ENCODE assay signal across 17 cellular contexts in the genomic region with DNA sequence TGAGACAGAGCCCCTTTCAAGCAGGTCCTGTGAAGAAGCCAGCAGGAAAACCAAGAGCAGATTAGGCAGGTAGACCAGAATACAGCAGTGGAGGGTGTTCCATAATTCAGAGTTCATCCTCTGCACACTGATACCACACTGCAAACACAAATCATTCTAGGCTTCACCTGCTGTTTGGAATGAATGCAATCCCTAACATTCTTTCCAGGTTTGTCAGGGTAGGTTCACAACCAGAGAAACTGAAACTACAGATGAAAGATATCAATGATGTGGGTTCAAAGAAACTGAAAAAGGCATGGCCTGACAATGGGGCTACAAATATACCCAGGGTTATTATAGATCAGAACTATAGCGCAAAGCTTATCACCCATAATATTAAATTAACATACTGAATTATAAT. TPM values are rescaled to one million over a fixed set of nuclear protein-coding genes. Genes with fewer than 3 reads are reported as not detected.
DNase-seq lines count a peak whose midpoint lies in the region; ATAC-seq and TF ChIP-seq lines count a peak whose summit lies in the region.
"Had no signal": no experiment of that assay in that cellular context is flagged by ENCODE, and none has a peak within 500 bp of the region (broad histone marks: within the 10 kb centered on the region; RNA-seq: fewer than 3 reads in every experiment).

No MANE protein-coding gene starts in this region.

- no peaks in the 10 kb centered on the region for H3K9me3 ChIP-seq in HCT116 (ENCODE audit: control insufficient read depth in 1 of 2, insufficient read depth in 1 of 2, low read depth in 1 of 2, low read length in 2 of 2)
- no peaks in the 10 kb centered on the region for H3K9me3 ChIP-seq in mesenchymal stem cell (ENCODE audit: control insufficient read depth, low read length)
- H3K9me3 ChIP-seq in stomach = no peaks in the 10 kb centered on the region
- H3K9me3 ChIP-seq: A549, HAP-1 had no signal

- peaks cover 23% of the 10 kb centered on the region for H3K4me1 ChIP-seq in ACC112 (ENCODE audit: control insufficient read depth, insufficient read depth, low read length, unreplicated experiment)
- H3K4me1 ChIP-seq in HCT116 (ENCODE audit: control insufficient read depth in 1 of 2, insufficient read depth in 2 of 2, low read length in 2 of 2) = peaks cover 0 to 41% of the 10 kb centered on the region in 2 experiments; a peak in 2 of 4 replicates
- H3K4me1 ChIP-seq in mesenchymal stem cell (ENCODE audit: control insufficient read depth, insufficient read depth, low read depth, low read length) = no peaks in the 10 kb centered on the region
- H3K4me1 ChIP-seq in stomach = no peaks in the 10 kb centered on the region

- no peaks in the 10 kb centered on the region for H3K36me3 ChIP-seq in ACC112 (ENCODE audit: insufficient read depth, low read length)
- no peaks in the 10 kb centered on the region for H3K36me3 ChIP-seq in HCT116 (ENCODE audit: control insufficient read depth in 1 of 2, insufficient read depth in 2 of 2, low read length in 2 of 2)
- no peaks in the 10 kb centered on the region for H3K36me3 ChIP-seq in mesenchymal stem cell (ENCODE audit: control insufficient read depth in 1 of 2, insufficient read depth in 2 of 2, low read depth in 1 of 2, low read length in 2 of 2)
- no peaks in the 10 kb centered on the region for H3K36me3 ChIP-seq in stomach
- H3K36me3 ChIP-seq: HAP-1 had no signal

- ATAC-seq in HCT116 = 0 out of 2 replicates have a peak, but pooled peaks have one; percentile 14
- ATAC-seq in GM18505 (IDR thresholded peaks at IDR 0.05; ENCODE audit: unreplicated experiment) = no peak
- ATAC-seq: A549 had no signal

- RAD21 ChIA-PET in HCT116 (lab: Charles Lee; ENCODE audit: low non-redundant PET in 1 of 2, low total read pairs in 2 of 2, uncharacterized antibody in 2 of 2, unreplicated experiment in 2 of 2) = no interaction called here

- no peaks in the 10 kb centered on the region for H3K9me2 ChIP-seq in HCT116 (ENCODE audit: insufficient read depth)

- H2BK120ac ChIP-seq in mesenchymal stem cell (ENCODE audit: low read depth, low read length) = peak overlapping the region; percentile 19

- TF ChIP-seq POLR2A in HCT116 (IDR thresholded peaks at IDR 0.05; ENCODE audit: borderline replicate concordance, extremely low read depth, insufficient read depth, insufficient read length) = no peak
- no peak for TF ChIP-seq POLR2A in stomach (IDR thresholded peaks at IDR 0.05)
- TF ChIP-seq POLR2A in GM18505 (IDR thresholded peaks at IDR 0.05; ENCODE audit: borderline replicate concordance, extremely low read depth, insufficient read depth, insufficient read length) = no peak

- H3K27me3 ChIP-seq in ACC112 (ENCODE audit: insufficient read depth, low read length) (no peaks in the 10 kb centered on the region), HCT116 (ENCODE audit: insufficient read depth, low read length) (no peaks in the 10 kb centered on the region), mesenchymal stem cell (ENCODE audit: control insufficient read depth in 1 of 2, insufficient read depth in 1 of 2, low read length in 2 of 2) (no peaks in the 10 kb centered on the region), stomach (no peaks in the 10 kb centered on the region)

- H3K4me3 ChIP-seq in ACC112 (ENCODE audit: low read depth, low read length) (no peak overlapping the region), HCT116 (replicated peaks in 1 of 2; ENCODE audit: low read depth in 1 of 2, low read length in 2 of 2) (no peak overlapping the region), mesenchymal stem cell (ENCODE audit: insufficient read depth in 1 of 2, low read depth in 1 of 2, low read length in 2 of 2) (no peak overlapping the region), stomach (no peak overlapping the region)
- H3K4me3 ChIP-seq: A549, HAP-1 had no signal

- no peak for DNase-seq in HCT116 (ENCODE audit: low read depth, low spot score)
- peak; percentile 25 for DNase-seq in NCI-H226
- DNase-seq in mesenchymal stem cell = no peak
- DNase-seq in stimulated activated CD8-positive, alpha-beta memory T cell treated with anti-CD3 and anti-CD28 coated beads, Interleukin-4, amount 100 ng/mL, for 48 hours = no peak
- DNase-seq in stomach = no peak
- DNase-seq: 8988T; C1 segment of cervical spinal cord; Calu3; CD4-positive, alpha-beta memory T cell; COR-L47; DMS153; DND-41; GOT3 had no signal

- H3K4ac ChIP-seq in mesenchymal stem cell (ENCODE audit: low read depth in 1 of 2, low read length in 2 of 2) = peak overlapping the region in 1 of 2 experiments; percentile 59

- H2AK5ac ChIP-seq in mesenchymal stem cell (ENCODE audit: low read length, severe bottlenecking) = no peak overlapping the region

- H3K9ac ChIP-seq in HCT116 (ENCODE audit: low read length) (no peak overlapping the region), mesenchymal stem cell (ENCODE audit: low read length) (no peak overlapping the region)

- H3K4me2 ChIP-seq in HCT116 (ENCODE audit: low read length) (peak overlapping the region; percentile 12; the same call in 1 of the 2 replicates), mesenchymal stem cell (ENCODE audit: low read length, poor library complexity, severe bottlenecking) (no peak overlapping the region)
- H3K4me2 ChIP-seq: A549 had no signal

- H4K91ac ChIP-seq in mesenchymal stem cell (ENCODE audit: low read length) = no peak overlapping the region

- 100% methylated on average over 1 of the region's 1 CpG for WGBS in mesenchymal stem cell
- 85 to 97% (median 94%) methylated on average over 1 of the region's 1 CpG for WGBS in stomach, 5 donors

- no peak for TF ChIP-seq EP300 in stomach (IDR thresholded peaks at IDR 0.05)

- no peak overlapping the region for H2BK12ac ChIP-seq in mesenchymal stem cell (ENCODE audit: low read length in 2 of 2)

- H2BK5ac ChIP-seq in mesenchymal stem cell (ENCODE audit: low read depth, low read length, poor library complexity, severe bottlenecking) = no peak overlapping the region

- no peak overlapping the region for H4K8ac ChIP-seq in mesenchymal stem cell (ENCODE audit: low read length)

- no peak overlapping the region for H2BK15ac ChIP-seq in mesenchymal stem cell (ENCODE audit: low read depth, poor library complexity, severe bottlenecking)

- peak overlapping the region in 1 of 2 experiments; percentile 54 for H3K18ac ChIP-seq in mesenchymal stem cell (ENCODE audit: low read depth in 1 of 2, low read length in 2 of 2)

- H3K79me1 ChIP-seq in mesenchymal stem cell (replicated peaks; ENCODE audit: low read length, poor library complexity, severe bottlenecking) = peaks cover 2% of the 10 kb centered on the region

- no peaks in the 10 kb centered on the region for H3K79me2 ChIP-seq in ACC112 (ENCODE audit: control insufficient read depth, insufficient read depth, low read length, unreplicated experiment)
- H3K79me2 ChIP-seq in HCT116 (ENCODE audit: insufficient read depth, low read length) = no peaks in the 10 kb centered on the region

- no peak overlapping the region for H3K14ac ChIP-seq in mesenchymal stem cell (ENCODE audit: low read length in 2 of 2)

- no peak overlapping the region for H3K27ac ChIP-seq in ACC112 (ENCODE audit: low read depth, low read length)
- H3K27ac ChIP-seq in HCT116 (ENCODE audit: low read depth, low read length) = no peak overlapping the region
- peak overlapping the region; percentile 32 for H3K27ac ChIP-seq in mesenchymal stem cell (ENCODE audit: low read length, poor library complexity, severe bottlenecking)
- H3K27ac ChIP-seq in stomach = no peak overlapping the region
- H3K27ac ChIP-seq: A549 had no signal

- no peak for TF ChIP-seq RAD21 in HCT116 (IDR thresholded peaks at IDR 0.05; ENCODE audit: low read depth)

- CTCF ChIA-PET in HCT116 (lab: Charles Lee) = no interaction called here

- H2AFZ ChIP-seq in ACC112 (ENCODE audit: low read length, unreplicated experiment) (peak overlapping the region; percentile 18), HCT116 (ENCODE audit: low read depth, low read length, poor library complexity, severe bottlenecking) (peak overlapping the region; percentile 24), mesenchymal stem cell (ENCODE audit: low read depth, low read length) (no peak overlapping the region)

- no peaks in the 10 kb centered on the region for H4K20me1 ChIP-seq in HCT116 (ENCODE audit: insufficient read depth)

- TF ChIP-seq CTCF in HCT116 (IDR thresholded peaks at IDR 0.05 in 2 of 3, conservative IDR thresholded peaks at IDR 0.05 in 1 of 3; ENCODE audit: borderline replicate concordance in 1 of 3, insufficient read depth in 1 of 3, low read depth in 2 of 3, low read length in 2 of 3) = no peak
- no peak for TF ChIP-seq CTCF in stomach (IDR thresholded peaks at IDR 0.05)

- BruUV-seq in HCT116 (replicated peaks; lab: Mats Ljungman, UMichigan) = no TSS peak

- POLR2A ChIA-PET in HCT116 (lab: Charles Lee) = no interaction called here

- intact Hi-C loops in HCT116 (cut with micrococcal nuclease) = no loop called here
- intact Hi-C loops in stomach (cut with DNase I; ENCODE audit: low total_unique reads) = no loop called here

- no peak overlapping the region for H3K23ac ChIP-seq in mesenchymal stem cell (ENCODE audit: low read length in 2 of 2)

TF ChIP-seq in HCT116, 20 proteins besides CTCF, POLR2A, EP300 and RAD21 (continues in another document):
- TF ChIP-seq TCF7L2 (IDR thresholded peaks at IDR 0.05; ENCODE audit: borderline replicate concordance, extremely low read depth, insufficient read depth, insufficient read length) = no peak

RNA-seq across cellular contexts. Expression of a gene that starts 8.9 kb away (rescaled TPM):
- total RNA-seq in HCT116 (2021; ENCODE audit: unreplicated experiment) (0.15 TPM), stomach (10 to 100 TPM in 2 of 5 donors, 1 to 10 TPM in 2, not detected in 1; 1.8 to 44.9 (median 18.5) TPM)
- 0.01 TPM in 1 of 2 replicates, not detected in the other for polyA plus RNA-seq in HCT116 (2012)
- polyA plus RNA-seq in mesenchymal stem cell (2013, experiment 1 of 2) = 104 TPM
- 103 TPM for polyA plus RNA-seq in mesenchymal stem cell (2013, experiment 2 of 2)
- 1 to 10 TPM; 1.2 to 3.0 (median 1.9) TPM for polyA plus RNA-seq in stomach
- total RNA-seq: Calu3; CD4-positive, alpha-beta memory T cell had no signal
- polyA plus RNA-seq: A549; CD4-positive, alpha-beta memory T cell had no signal
